ENCODE assay signal across 15 cellular contexts in genomic region chr3:111749171-111750170, GRCh38.
DNase-seq lines count a peak whose midpoint lies in the region; FAIRE-seq and TF ChIP-seq lines count a peak whose summit lies in the region.
"Had no signal": no experiment of that assay in that cellular context is flagged by ENCODE, and none has a peak within 500 bp of the region (broad histone marks: within the 10 kb centered on the region; RNA-seq: fewer than 3 reads in every experiment).

No MANE protein-coding gene starts in this region.

- H3K27ac Mint-ChIP-seq in astrocyte (ENCODE audit: unreplicated experiment) = peak overlapping the region; percentile 66
- H3K27ac Mint-ChIP-seq in activated CD4-positive, alpha-beta memory T cell treated with anti-CD3 and anti-CD28 coated beads for 36 hours = no peak overlapping the region
- H3K27ac Mint-ChIP-seq: naive thymus-derived CD4-positive, alpha-beta T cell had no signal

- H4K20me1 ChIP-seq in astrocyte (ENCODE audit: insufficient read depth, low read length) = no peaks in the 10 kb centered on the region

- intact Hi-C loops in activated CD4-positive, alpha-beta memory T cell treated with anti-CD3 and anti-CD28 coated beads for 36 hours (cut with micrococcal nuclease) = no loop called here

- H3K36me3 ChIP-seq in HAP-1 (replicated peaks) = no peaks in the 10 kb centered on the region
- no peaks in the 10 kb centered on the region for H3K36me3 ChIP-seq in astrocyte (ENCODE audit: insufficient read depth, low read length)
- no peaks in the 10 kb centered on the region for H3K36me3 ChIP-seq in rectal smooth muscle tissue (ENCODE audit: control insufficient read depth, insufficient read depth, low read length)

- H3K27ac ChIP-seq in astrocyte (ENCODE audit: low read depth, low read length) = no peak overlapping the region
- H3K27ac ChIP-seq in rectal smooth muscle tissue (ENCODE audit: low read depth, low read length) = peak overlapping the region; percentile 23
- no peak overlapping the region for H3K27ac ChIP-seq in caudate nucleus (ENCODE audit: low read depth, low read length)

- DNase-seq in HAP-1 (ENCODE audit: low spot score in 2 of 2) = peak; percentile 14 to 84
- DNase-seq in NCI-H2081 (lab: John Stamatoyannopoulos, UW) = peak; percentile 8 to 88
- no peak for DNase-seq in astrocyte (ENCODE audit: low read depth)
- DNase-seq in activated CD4-positive, alpha-beta memory T cell treated with anti-CD3 and anti-CD28 coated beads for 36 hours = no peak
- DNase-seq in G401 (ENCODE audit: low spot score) = no peak
- DNase-seq in NCI-H2227 (lab: John Stamatoyannopoulos, UW; ENCODE audit: unreplicated experiment) = no peak
- no peak for DNase-seq in caudate nucleus (lab: John Stamatoyannopoulos, UW)
- DNase-seq: activated CD4-positive, CD25-positive, alpha-beta regulatory T cell; activated naive CD4-positive, alpha-beta T cell treated with Interleukin-2 at 50 U/mL for 16 hours; C1 segment of cervical spinal cord; left cardiac atrium; naive thymus-derived CD4-positive, alpha-beta T cell; NCI-H187 treated with DMSO at 0.1 percent for 48 hours; OCI-M1 had no signal

- H3K27me3 ChIP-seq in HAP-1 (ENCODE audit: low read depth) = no peaks in the 10 kb centered on the region
- H3K27me3 ChIP-seq in astrocyte (ENCODE audit: insufficient read depth, low read length) = no peaks in the 10 kb centered on the region
- H3K27me3 ChIP-seq in rectal smooth muscle tissue (ENCODE audit: control insufficient read depth, insufficient read depth, low read length) = no peaks in the 10 kb centered on the region

- no peak overlapping the region for H3K4me2 ChIP-seq in astrocyte (ENCODE audit: low read length)

- H3K79me2 ChIP-seq in astrocyte (ENCODE audit: insufficient read depth, low read length) = no peaks in the 10 kb centered on the region

- peaks cover 44% of the 10 kb centered on the region for H3K4me1 Mint-ChIP-seq in astrocyte (ENCODE audit: low read depth, unreplicated experiment)
- H3K4me1 Mint-ChIP-seq in activated CD4-positive, alpha-beta memory T cell treated with anti-CD3 and anti-CD28 coated beads for 36 hours (ENCODE audit: low read depth) = no peaks in the 10 kb centered on the region

- FAIRE-seq in astrocyte (lab: Jason Lieb, UNC) = no peak

- CTCF ChIA-PET in activated CD4-positive, alpha-beta memory T cell treated with anti-CD3 and anti-CD28 coated beads for 36 hours (lab: Charles Lee) = no interaction called here

- in situ Hi-C loops in HAP-1 (cut with MboI; ENCODE audit: low sequenced_read_pairs) = no loop called here
- in situ Hi-C loops in G401 (cut with HindIII; ENCODE audit: low sequenced_read_pairs) = no loop called here

- H3K9me3 Mint-ChIP-seq in astrocyte (ENCODE audit: unreplicated experiment) = no peaks in the 10 kb centered on the region
- H3K9me3 Mint-ChIP-seq in activated CD4-positive, alpha-beta memory T cell treated with anti-CD3 and anti-CD28 coated beads for 36 hours = no peaks in the 10 kb centered on the region

- POLR2A ChIA-PET in activated CD4-positive, alpha-beta memory T cell treated with anti-CD3 and anti-CD28 coated beads for 36 hours (lab: Charles Lee) = no interaction called here

- H3K9ac ChIP-seq in astrocyte (ENCODE audit: low read length) = no peak overlapping the region
- no peak overlapping the region for H3K9ac ChIP-seq in rectal smooth muscle tissue (ENCODE audit: low read length)

- H3K4me1 ChIP-seq in HAP-1 (peaks cover 45% of the 10 kb centered on the region), astrocyte (ENCODE audit: insufficient read depth, low read length) (peaks cover 27% of the 10 kb centered on the region), rectal smooth muscle tissue (ENCODE audit: control insufficient read depth, insufficient read depth, low read length) (peaks cover 7% of the 10 kb centered on the region)

- TF ChIP-seq CTCF in astrocyte (IDR thresholded peaks at IDR 0.05; ENCODE audit: insufficient read depth, low read depth, low read length) = no peak

- H3K9me3 ChIP-seq in HAP-1 (peaks cover 5% of the 10 kb centered on the region; the same call in 1 of the 2 replicates), astrocyte (ENCODE audit: insufficient read depth, low read depth, low read length) (no peaks in the 10 kb centered on the region)

- H2AFZ ChIP-seq in astrocyte (ENCODE audit: low read depth, low read length) = no peak overlapping the region

- H3K27me3 Mint-ChIP-seq in astrocyte (ENCODE audit: low read depth, unreplicated experiment) = no peaks in the 10 kb centered on the region
- no peaks in the 10 kb centered on the region for H3K27me3 Mint-ChIP-seq in activated CD4-positive, alpha-beta memory T cell treated with anti-CD3 and anti-CD28 coated beads for 36 hours

- H3K4me3 ChIP-seq in HAP-1 (no peak overlapping the region), astrocyte (ENCODE audit: insufficient read depth, low read depth, low read length) (no peak overlapping the region), rectal smooth muscle tissue (ENCODE audit: low read length) (no peak overlapping the region)

- no peak overlapping the region for H3K4me3 Mint-ChIP-seq in astrocyte (ENCODE audit: unreplicated experiment)
- H3K4me3 Mint-ChIP-seq in activated CD4-positive, alpha-beta memory T cell treated with anti-CD3 and anti-CD28 coated beads for 36 hours = no peak overlapping the region
- H3K4me3 Mint-ChIP-seq: naive thymus-derived CD4-positive, alpha-beta T cell had no signal

- no peaks in the 10 kb centered on the region for H3K36me3 Mint-ChIP-seq in astrocyte (ENCODE audit: low read depth, unreplicated experiment)
- no peaks in the 10 kb centered on the region for H3K36me3 Mint-ChIP-seq in activated CD4-positive, alpha-beta memory T cell treated with anti-CD3 and anti-CD28 coated beads for 36 hours

Comparison
In these comparisons a context has a peak if more than half of its experiments do, and no peak if none do; other contexts are left out.
1. DNase-seq: peak in HAP-1 (2 of 2) and NCI-H2081 (2 of 2); none in astrocyte (single experiment), activated CD4-positive, alpha-beta memory T cell treated with anti-CD3 and anti-CD28 coated beads for 36 hours (single experiment), G401 (single experiment), NCI-H2227 (single experiment) and caudate nucleus (0 of 61).